ENCODE assay signal across 9 cellular contexts in the genomic region with DNA sequence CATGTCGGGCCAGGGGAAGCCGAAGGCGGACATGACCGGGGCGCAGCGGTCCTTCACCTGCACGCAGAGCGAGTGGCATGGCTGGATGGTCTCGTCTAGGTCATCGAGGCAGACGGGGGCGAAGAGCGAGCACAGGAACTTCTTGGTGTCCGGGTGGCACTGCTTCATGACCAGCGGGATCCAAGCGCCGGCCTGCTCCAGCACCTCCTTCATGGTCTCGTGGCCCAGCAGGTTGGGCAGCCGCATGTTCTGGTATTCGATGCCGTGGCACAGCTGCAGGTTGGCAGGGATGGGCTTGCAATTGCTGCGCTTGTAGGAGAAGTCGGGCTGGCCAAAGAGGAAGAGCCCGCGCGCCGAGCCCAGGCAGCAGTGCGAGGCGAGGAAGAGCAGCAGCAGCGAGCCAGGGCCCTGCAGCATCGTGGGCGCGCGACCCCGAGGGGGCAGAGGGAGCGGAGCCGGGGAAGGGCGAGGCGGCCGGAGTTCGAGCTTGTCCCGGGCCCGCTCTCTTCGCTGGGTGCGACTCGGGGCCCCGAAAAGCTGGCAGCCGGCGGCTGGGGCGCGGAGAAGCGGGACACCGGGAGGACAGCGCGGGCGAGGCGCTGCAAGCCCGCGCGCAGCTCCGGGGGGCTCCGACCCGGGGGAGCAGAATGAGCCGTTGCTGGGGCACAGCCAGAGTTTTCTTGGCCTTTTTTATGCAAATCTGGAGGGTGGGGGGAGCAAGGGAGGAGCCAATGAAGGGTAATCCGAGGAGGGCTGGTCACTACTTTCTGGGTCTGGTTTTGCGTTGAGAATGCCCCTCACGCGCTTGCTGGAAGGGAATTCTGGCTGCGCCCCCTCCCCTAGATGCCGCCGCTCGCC. TPM values are rescaled to one million over a fixed set of nuclear protein-coding genes. Genes with fewer than 3 reads are reported as not detected.
DNase-seq lines count a peak whose midpoint lies in the region; ATAC-seq, FAIRE-seq and TF ChIP-seq lines count a peak whose summit lies in the region.
"Had no signal": no experiment of that assay in that cellular context is flagged by ENCODE, and none has a peak within 500 bp of the region (broad histone marks: within the 10 kb centered on the region; RNA-seq: fewer than 3 reads in every experiment).

TSS of gene SFRP2 (minus strand) at position 665 of the 858 bp plus-strand sequence. CDS start at position 417, 248 bp downstream.

- peaks cover 45% of the 10 kb centered on the region for H3K27me3 ChIP-seq in CD4-positive, alpha-beta memory T cell (ENCODE audit: insufficient read depth, low read length)
- H3K27me3 ChIP-seq in NT2/D1 (ENCODE audit: insufficient read depth, insufficient read length) (peaks cover 13% of the 10 kb centered on the region), pancreas (peaks cover 0 to 51% (median 12%) of the 10 kb centered on the region in 4 donors), PC-9 (ENCODE audit: insufficient read depth, low read depth) (no peaks in the 10 kb centered on the region)

- POLR2A ChIA-PET in CD4-positive, alpha-beta memory T cell (lab: Charles Lee; ENCODE audit: partially characterized antibody) = no interaction called here
- POLR2A ChIA-PET in PC-9 (lab: Charles Lee; ENCODE audit: unreplicated experiment) = no interaction called here

- H3K27ac ChIP-seq in CD4-positive, alpha-beta memory T cell (ENCODE audit: low read depth, low read length) = no peak within 1 kb of the TSS
- H3K27ac ChIP-seq in pancreas = no peak within 1 kb of the TSS
- no peak within 1 kb of the TSS for H3K27ac ChIP-seq in PC-9

- intact Hi-C loops in CD4-positive, alpha-beta memory T cell (cut with micrococcal nuclease) = loop anchor here (5.0 kb wide), 4 partner anchors 229 to 829 kb away; partner anchors contain the start of gene PLRG1
- intact Hi-C loops in pancreas (cut with DNase I) (loop anchor here in 2 of 3 donors (10.0 kb wide), 2 partner anchors 516 to 536 kb away; no protein-coding TSS in a partner anchor), PC-9 (cut with micrococcal nuclease; ENCODE audit: unreplicated experiment) (loop anchor here (5.0 to 10.0 kb wide), 2 partner anchors 524 to 766 kb away; partner anchors contain the start of gene PLRG1)

- H3K4me1 Mint-ChIP-seq in CD4-positive, alpha-beta memory T cell = peaks cover 18 to 45% (median 34%) of the 10 kb centered on the region in 4 donors
- peaks cover 28 to 36% of the 10 kb centered on the region in 2 donors for H3K4me1 Mint-ChIP-seq in immature natural killer cell

- peak within 1 kb of the TSS in 1 of 7 donors; percentile 41 for H3K27ac Mint-ChIP-seq in CD4-positive, alpha-beta memory T cell
- no peak within 1 kb of the TSS for H3K27ac Mint-ChIP-seq in immature natural killer cell

- no peaks in the 10 kb centered on the region for H3K9me3 Mint-ChIP-seq in CD4-positive, alpha-beta memory T cell
- H3K9me3 Mint-ChIP-seq in immature natural killer cell = no peaks in the 10 kb centered on the region

- H3K4me1 ChIP-seq in CD4-positive, alpha-beta memory T cell (ENCODE audit: insufficient read depth, low read length) = peaks cover 36% of the 10 kb centered on the region
- peaks cover 9% of the 10 kb centered on the region for H3K4me1 ChIP-seq in NT2/D1 (ENCODE audit: insufficient read depth, insufficient read length)
- H3K4me1 ChIP-seq in pancreas = peaks cover 0 to 16% (median 5%) of the 10 kb centered on the region in 3 donors
- H3K4me1 ChIP-seq in PC-9 (replicated peaks; ENCODE audit: insufficient read depth) = no peaks in the 10 kb centered on the region

- peak within 1 kb of the TSS; percentile 92 for H3K9ac ChIP-seq in NT2/D1 (ENCODE audit: insufficient read length, low read depth)

- H3F3A ChIP-seq in PC-9 (ENCODE audit: insufficient read depth, low read depth) = no peaks in the 10 kb centered on the region

- WGBS in pancreas, 2 donors = 3 to 5% methylated on average over 65 to 72 of the region's 72 CpGs

- peak within 1 kb of the TSS in 7 of 8 donors; percentile 35 to 78 (median 62) for H3K4me3 Mint-ChIP-seq in CD4-positive, alpha-beta memory T cell
- peak within 1 kb of the TSS in 2 of 5 donors; percentile 2 to 20 for H3K4me3 Mint-ChIP-seq in immature natural killer cell

- no peaks in the 10 kb centered on the region for H4K20me1 ChIP-seq in PC-9 (ENCODE audit: insufficient read depth)

- DNase-seq in CD4-positive, alpha-beta memory T cell = no peak
- DNase-seq in NT2/D1 (ENCODE audit: low read depth, low spot score) = peak; percentile 81
- DNase-seq in glomerular visceral epithelial cell (ENCODE audit: extremely low spot score) = peak; percentile 44
- peak in 3 of 6 donors; percentile 26 to 81 (median 65) for DNase-seq in pancreas
- no peak for DNase-seq in immature natural killer cell
- DNase-seq in PC-9 = no peak
- no peak for DNase-seq in GM19240 (ENCODE audit: insufficient read length, low spot score)
- no peak for DNase-seq in SHP77 treated with DMSO at 0.1 percent for 48 hours (lab: John Stamatoyannopoulos, UW)
- DNase-seq: NCI-H146 had no signal

- no peak for FAIRE-seq in pancreas (lab: Jason Lieb, UNC)

- CTCF ChIA-PET in CD4-positive, alpha-beta memory T cell (lab: Charles Lee; ENCODE audit: partially characterized antibody) = no interaction called here
- CTCF ChIA-PET in PC-9 (lab: Charles Lee) = no interaction called here

- H3K4me2 ChIP-seq in PC-9 = no peak within 1 kb of the TSS

- H3K79me2 ChIP-seq in PC-9 (ENCODE audit: low read depth) = no peaks in the 10 kb centered on the region

- no peaks in the 10 kb centered on the region for H3K9me2 ChIP-seq in PC-9 (ENCODE audit: insufficient read depth)

- TF ChIP-seq CTCF in pancreas (IDR thresholded peaks at IDR 0.05) = no peak
- TF ChIP-seq CTCF in PC-9 (conservative IDR thresholded peaks at IDR 0.05) = no peak

- no peak within 1 kb of the TSS for H3K4me3 ChIP-seq in CD4-positive, alpha-beta memory T cell (ENCODE audit: low read length in 2 of 2)
- H3K4me3 ChIP-seq in NT2/D1 (ENCODE audit: insufficient read length, low read depth) (peak within 1 kb of the TSS; percentile 90), pancreas (peak within 1 kb of the TSS in 3 of 4 donors; percentile 1 to 35 (median 27)), PC-9 (no peak within 1 kb of the TSS)

- H3K9me3 ChIP-seq in CD4-positive, alpha-beta memory T cell (ENCODE audit: control insufficient read depth in 1 of 2, low read length in 2 of 2) = no peaks in the 10 kb centered on the region
- H3K9me3 ChIP-seq in NT2/D1 (ENCODE audit: insufficient read depth, low read length) (no peaks in the 10 kb centered on the region), pancreas (no peaks in the 10 kb centered on the region), PC-9 (ENCODE audit: insufficient read depth, low read depth) (no peaks in the 10 kb centered on the region)

- H2AFZ ChIP-seq in PC-9 = no peak within 1 kb of the TSS

- no TSS peak for BruUV-seq in PC-9 (replicated peaks; lab: Mats Ljungman, UMichigan)

- peak in 3 of 4 donors; percentile 10 to 45 (median 29) for ATAC-seq in pancreas

- no peaks in the 10 kb centered on the region for H3K36me3 ChIP-seq in CD4-positive, alpha-beta memory T cell (ENCODE audit: insufficient read depth, low read length)
- peaks cover 16% of the 10 kb centered on the region for H3K36me3 ChIP-seq in NT2/D1 (ENCODE audit: insufficient read depth, insufficient read length, low read length)
- no peaks in the 10 kb centered on the region for H3K36me3 ChIP-seq in pancreas
- no peaks in the 10 kb centered on the region for H3K36me3 ChIP-seq in PC-9 (ENCODE audit: low read depth)

- peaks cover 60 to 67% of the 10 kb centered on the region in 2 donors for H3K27me3 Mint-ChIP-seq in CD4-positive, alpha-beta memory T cell
- H3K27me3 Mint-ChIP-seq in immature natural killer cell (ENCODE audit: low read depth in 3 of 3) = peaks cover 31 to 61% (median 41%) of the 10 kb centered on the region in 3 donors

- H3K36me3 Mint-ChIP-seq in CD4-positive, alpha-beta memory T cell = no peaks in the 10 kb centered on the region
- H3K36me3 Mint-ChIP-seq in immature natural killer cell = peaks cover 0 to under 1% (median 0%) of the 10 kb centered on the region in 3 donors

RNA-seq across cellular contexts. Expression of gene SFRP2, which starts in this region (rescaled TPM):
- not detected for total RNA-seq in CD4-positive, alpha-beta memory T cell
- polyA plus RNA-seq in CD4-positive, alpha-beta memory T cell = not detected
- total RNA-seq in pancreas (100 to 1,000 TPM in 1 of 6 donors, 10 to 100 TPM in 2, 1 to 10 TPM in 3; 1.5 to 136 (median 10.3) TPM), PC-9 (2021) (not detected in 2 replicates)
- polyA plus RNA-seq in pancreas (1 to 10 TPM; 4.7 to 6.9 TPM), immature natural killer cell (not detected)

Comparison
In these comparisons a context has a peak if more than half of its experiments do, and no peak if none do; other contexts are left out.
1. RNA of gene SFRP2 (polyA plus RNA-seq): 4.7 to 6.9 TPM in pancreas; not detected in CD4-positive, alpha-beta memory T cell and not detected in immature natural killer cell; every median in the first group is over 4 times any median in the second.
2. DNase-seq: peak in NT2/D1 (single experiment) and glomerular visceral epithelial cell (single experiment); none in CD4-positive, alpha-beta memory T cell (0 of 5), immature natural killer cell (0 of 3), PC-9 (0 of 2), GM19240 (single experiment) and SHP77 treated with DMSO at 0.1 percent for 48 hours (single experiment).
3. H3K4me3 ChIP-seq: peak in NT2/D1 (single experiment) and pancreas (3 of 4); none in CD4-positive, alpha-beta memory T cell (0 of 2) and PC-9 (single experiment).